11 cellular contexts compared by ENCODE assay signal in the genomic region with DNA sequence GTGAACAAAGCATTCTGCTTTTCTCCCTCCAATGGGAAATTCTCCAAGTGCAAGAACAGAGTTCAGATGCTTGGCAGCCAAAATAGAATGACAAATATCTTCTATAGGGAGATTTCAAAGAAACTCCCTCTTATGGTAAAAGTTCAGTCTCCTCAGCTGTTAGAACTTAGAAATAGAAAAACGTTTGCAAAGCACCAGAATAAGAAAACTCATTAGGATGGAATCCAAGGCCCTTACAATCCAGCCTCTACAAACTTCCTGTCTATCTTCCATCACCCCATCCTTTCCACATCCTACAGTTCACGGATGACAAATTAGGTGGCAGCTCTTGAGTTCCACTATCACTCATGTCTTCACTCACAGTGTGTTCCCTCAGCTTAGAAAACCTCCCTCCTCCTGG. TPM values are rescaled to one million over a fixed set of nuclear protein-coding genes. Genes with fewer than 3 reads are reported as not detected.
DNase-seq lines count a peak whose midpoint lies in the region; ATAC-seq, FAIRE-seq and TF ChIP-seq lines count a peak whose summit lies in the region.
"Had no signal": no experiment of that assay in that cellular context is flagged by ENCODE, and none has a peak within 500 bp of the region (broad histone marks: within the 10 kb centered on the region; RNA-seq: fewer than 3 reads in every experiment).

No MANE protein-coding gene starts in this region.

- no peaks in the 10 kb centered on the region for H3F3A ChIP-seq in MM.1S (ENCODE audit: insufficient read depth, low read length)

- FAIRE-seq in GM12892 (lab: Jason Lieb, UNC), result no peak

- H3K9me3 ChIP-seq in mesodermal cell (ENCODE audit: control insufficient read depth, low read length) (no peaks in the 10 kb centered on the region), suprapubic skin (no peaks in the 10 kb centered on the region), MM.1S (replicated peaks; ENCODE audit: insufficient read depth, low read length) (no peaks in the 10 kb centered on the region)
- H3K9me3 ChIP-seq: Caco-2 had no signal

- H3K27ac ChIP-seq in epithelial cell of prostate, result peak overlapping the region; percentile 64
- peak overlapping the region; percentile 69 for H3K27ac ChIP-seq in mesodermal cell (ENCODE audit: low read depth, low read length, severe bottlenecking)
- H3K27ac ChIP-seq in suprapubic skin, result peak overlapping the region; percentile 57
- no peak overlapping the region for H3K27ac ChIP-seq in MM.1S (ENCODE audit: low read length)

- WGBS in mesodermal cell (ENCODE audit: insufficient coverage in 2 of 2), 2 experiments, result 58 to 68% methylated on average over 2 of the region's 2 CpGs
- WGBS in suprapubic skin, result 13% methylated on average over 2 of the region's 2 CpGs

- no peaks in the 10 kb centered on the region for H3K36me3 ChIP-seq in mesodermal cell (ENCODE audit: control insufficient read depth, insufficient read depth, low read length)
- H3K36me3 ChIP-seq in suprapubic skin, result no peaks in the 10 kb centered on the region
- H3K36me3 ChIP-seq in MM.1S (replicated peaks; ENCODE audit: insufficient read depth, low read length), result no peaks in the 10 kb centered on the region

- H3K4me1 ChIP-seq in mesodermal cell (ENCODE audit: control insufficient read depth, insufficient read depth, low read length, poor library complexity, severe bottlenecking) (peaks cover 9% of the 10 kb centered on the region), suprapubic skin (peaks cover 26% of the 10 kb centered on the region), MM.1S (ENCODE audit: low read length) (no peaks in the 10 kb centered on the region)
- H3K4me1 ChIP-seq: Caco-2 had no signal

- TF ChIP-seq CTCF in suprapubic skin (IDR thresholded peaks at IDR 0.05) (no peak), MM.1S (IDR thresholded peaks at IDR 0.05; ENCODE audit: low read length) (no peak)

- ATAC-seq in activated CD4-positive, CD25-positive, alpha-beta regulatory T cell treated with anti-CD3 and anti-CD28 coated beads, Interleukin-2, amount 50 U/mL, for 24 hours, result no peak

- H3K9me2 ChIP-seq in MM.1S (replicated peaks; ENCODE audit: insufficient read depth, low read length), result no peaks in the 10 kb centered on the region

- no peaks in the 10 kb centered on the region for H4K20me1 ChIP-seq in MM.1S (ENCODE audit: insufficient read depth, low read length)

- H3K4me2 ChIP-seq in MM.1S (ENCODE audit: low read depth, low read length), result no peak overlapping the region

- no peak overlapping the region for H3K9ac ChIP-seq in MM.1S (ENCODE audit: low read length)

- no peak for TF ChIP-seq EP300 in suprapubic skin (IDR thresholded peaks at IDR 0.05)

- no peaks in the 10 kb centered on the region for H3K27me3 ChIP-seq in suprapubic skin
- H3K27me3 ChIP-seq in MM.1S (replicated peaks; ENCODE audit: insufficient read depth, low read length), result no peaks in the 10 kb centered on the region

- H2AFZ ChIP-seq in MM.1S (ENCODE audit: low read length), result no peak overlapping the region

- no peaks in the 10 kb centered on the region for H3K79me2 ChIP-seq in MM.1S (ENCODE audit: low read length)

- TF ChIP-seq POLR2A in suprapubic skin (IDR thresholded peaks at IDR 0.05) (no peak), GM12892 (IDR thresholded peaks at IDR 0.05; ENCODE audit: low read depth, low read length) (no peak)

- peak; percentile 66 for DNase-seq in NCI-H446 treated with DMSO at 0.1 percent for 48 hours (lab: John Stamatoyannopoulos, UW)
- DNase-seq in epithelial cell of prostate (ENCODE audit: low read depth, low spot score), result no peak
- no peak for DNase-seq in suprapubic skin (ENCODE audit: low spot score in 2 of 2)
- DNase-seq in GM12892 (ENCODE audit: insufficient read length), result no peak
- no peak for DNase-seq in cortex of kidney (lab: John Stamatoyannopoulos, UW)
- DNase-seq in MM.1S, result no peak
- DNase-seq: activated CD4-positive, alpha-beta T cell treated with anti-CD3 and anti-CD28 coated beads, Interleukin-2, amount 10 ng/mL, durations not matched to agents 7 days and 5 days; Caco-2; NCI-H748 treated with DMSO at 0.1 percent for 48 hours had no signal

- H3K4me3 ChIP-seq in mesodermal cell (ENCODE audit: extremely low read depth, insufficient read depth, low read length, poor library complexity, severe bottlenecking) (no peak overlapping the region), suprapubic skin (no peak overlapping the region), MM.1S (ENCODE audit: low read length) (no peak overlapping the region)

RNA-seq across cellular contexts. Expression of a gene that starts 25.7 kb away (rescaled TPM):
- 1.8 TPM for polyA plus RNA-seq in mesodermal cell (2013, experiment 1 of 2)
- 2.6 TPM for polyA plus RNA-seq in mesodermal cell (2013, experiment 2 of 2)
- 10 to 100 TPM in 2 of 4 donors, 1 to 10 TPM in 2; 6.0 to 21.8 (median 10.5) TPM for total RNA-seq in suprapubic skin
- not detected for polyA plus RNA-seq in GM12892 (2012; ENCODE audit: missing spikeins)
- total RNA-seq: activated CD4-positive, alpha-beta T cell treated with anti-CD3 and anti-CD28 coated beads, Interleukin-2, amount 10 ng/mL, durations not matched to agents 7 days and 5 days had no signal
